8 cellular contexts compared by ENCODE assay signal in genomic region chr1:39954261-39954869, GRCh38. TPM values are rescaled to one million over a fixed set of nuclear protein-coding genes. Genes with fewer than 3 reads are reported as not detected.
A peak's percentile ranks its signal among the peaks of the same experiment; 100 is the strongest.
DNase-seq lines count a peak whose midpoint lies in the region; ATAC-seq and TF ChIP-seq lines count a peak whose summit lies in the region.

No MANE protein-coding gene starts in this region.

- H3K36me3 Mint-ChIP-seq in stimulated activated naive B cell treated with anti-CD40 and anti-IgM and Interleukin-4, amounts not matched to agents 10 μg/mL and 1 μg/mL and 100 μg/mL, for 72 hours, result peaks cover 18 to 29% of the 10 kb centered on the region in 2 donors

- peak overlapping the region; percentile 96 for H3K4me3 Mint-ChIP-seq in stimulated activated naive B cell treated with anti-CD40 and anti-IgM and Interleukin-4, amounts not matched to agents 10 μg/mL and 1 μg/mL and 100 μg/mL, for 72 hours

- ATAC-seq in left ventricle myocardium superior (peak; percentile 3), GM18517 (IDR thresholded peaks at IDR 0.05; ENCODE audit: unreplicated experiment) (no peak)
- ATAC-seq in stimulated activated naive B cell treated with anti-CD40 and anti-IgM and Interleukin-4, amounts not matched to agents 10 μg/mL and 1 μg/mL and 100 μg/mL, for 72 hours (replicated peaks), result no peak

- H3K27me3 ChIP-seq in HL-60 (ENCODE audit: insufficient read depth, poor library complexity, severe bottlenecking) (no peaks in the 10 kb centered on the region), WERI-Rb-1 (ENCODE audit: insufficient read depth, low read depth, severe bottlenecking) (no peaks in the 10 kb centered on the region)

- no peak for TF ChIP-seq CTCF in HL-60 (IDR thresholded peaks at IDR 0.05; ENCODE audit: insufficient read depth, low read length)
- no peak for TF ChIP-seq CTCF in WERI-Rb-1 (IDR thresholded peaks at IDR 0.05; ENCODE audit: low read depth, low read length)

- no peaks in the 10 kb centered on the region for H3K9me3 Mint-ChIP-seq in stimulated activated naive B cell treated with anti-CD40 and anti-IgM and Interleukin-4, amounts not matched to agents 10 μg/mL and 1 μg/mL and 100 μg/mL, for 72 hours

- H3K4me3 ChIP-seq in HL-60 (replicated peaks; ENCODE audit: insufficient read depth, low read length) (peak overlapping the region; percentile 92), WERI-Rb-1 (ENCODE audit: low read depth, low read length) (peak overlapping the region; percentile 71)

- peaks cover 6% of the 10 kb centered on the region; the same call in 1 of the 2 replicates for H3K36me3 ChIP-seq in WERI-Rb-1

- H3K27me3 Mint-ChIP-seq in stimulated activated naive B cell treated with anti-CD40 and anti-IgM and Interleukin-4, amounts not matched to agents 10 μg/mL and 1 μg/mL and 100 μg/mL, for 72 hours, result no peaks in the 10 kb centered on the region

- H3K27ac ChIP-seq in HL-60 (replicated peaks) (no peak overlapping the region), WERI-Rb-1 (no peak overlapping the region)

- H3K9me3 ChIP-seq in WERI-Rb-1 (ENCODE audit: severe bottlenecking), result no peaks in the 10 kb centered on the region

- DNase-seq in HL-60 (ENCODE audit: low read depth in 1 of 2, low spot score in 1 of 2), result no peak
- DNase-seq in WERI-Rb-1, result no peak
- DNase-seq in left ventricle myocardium superior, result peak; percentile 48
- DNase-seq in stimulated activated naive B cell treated with anti-CD40 and anti-IgM and Interleukin-4, amounts not matched to agents 10 μg/mL and 1 μg/mL and 100 μg/mL, for 72 hours, result no peak
- no peak for DNase-seq in NCI-H2081 (lab: John Stamatoyannopoulos, UW)
- no peak for DNase-seq in posterior cingulate gyrus
- no peak for DNase-seq in foreskin melanocyte

- H3K4me1 Mint-ChIP-seq in stimulated activated naive B cell treated with anti-CD40 and anti-IgM and Interleukin-4, amounts not matched to agents 10 μg/mL and 1 μg/mL and 100 μg/mL, for 72 hours, result peaks cover 35 to 52% of the 10 kb centered on the region in 2 donors

- intact Hi-C loops in left ventricle myocardium superior (cut with micrococcal nuclease), result no loop called here
- intact Hi-C loops in posterior cingulate gyrus (cut with DNase I), result no loop called here

- peak overlapping the region; percentile 89 for H3K27ac Mint-ChIP-seq in stimulated activated naive B cell treated with anti-CD40 and anti-IgM and Interleukin-4, amounts not matched to agents 10 μg/mL and 1 μg/mL and 100 μg/mL, for 72 hours

RNA-seq across cellular contexts. Expression of gene MFSD2A, which starts 0.6 kb away (rescaled TPM):
- 0.84 TPM for total RNA-seq in left ventricle myocardium superior

RNA-seq across cellular contexts. Expression of gene MYCL, which starts 52.6 kb away (rescaled TPM):
- 1.5 TPM for total RNA-seq in left ventricle myocardium superior
